In genomic region chr15:43239732-43240491, GRCh38 we compare ENCODE assay signal across 1 cellular context.
TF ChIP-seq lines count a peak whose summit lies in the region.

No MANE protein-coding gene starts in this region.

TF ChIP-seq in GM23338, 12 proteins besides CTCF, POLR2A, EP300 and RAD21 (continued from another document):
- TF ChIP-seq, protein P1, sequence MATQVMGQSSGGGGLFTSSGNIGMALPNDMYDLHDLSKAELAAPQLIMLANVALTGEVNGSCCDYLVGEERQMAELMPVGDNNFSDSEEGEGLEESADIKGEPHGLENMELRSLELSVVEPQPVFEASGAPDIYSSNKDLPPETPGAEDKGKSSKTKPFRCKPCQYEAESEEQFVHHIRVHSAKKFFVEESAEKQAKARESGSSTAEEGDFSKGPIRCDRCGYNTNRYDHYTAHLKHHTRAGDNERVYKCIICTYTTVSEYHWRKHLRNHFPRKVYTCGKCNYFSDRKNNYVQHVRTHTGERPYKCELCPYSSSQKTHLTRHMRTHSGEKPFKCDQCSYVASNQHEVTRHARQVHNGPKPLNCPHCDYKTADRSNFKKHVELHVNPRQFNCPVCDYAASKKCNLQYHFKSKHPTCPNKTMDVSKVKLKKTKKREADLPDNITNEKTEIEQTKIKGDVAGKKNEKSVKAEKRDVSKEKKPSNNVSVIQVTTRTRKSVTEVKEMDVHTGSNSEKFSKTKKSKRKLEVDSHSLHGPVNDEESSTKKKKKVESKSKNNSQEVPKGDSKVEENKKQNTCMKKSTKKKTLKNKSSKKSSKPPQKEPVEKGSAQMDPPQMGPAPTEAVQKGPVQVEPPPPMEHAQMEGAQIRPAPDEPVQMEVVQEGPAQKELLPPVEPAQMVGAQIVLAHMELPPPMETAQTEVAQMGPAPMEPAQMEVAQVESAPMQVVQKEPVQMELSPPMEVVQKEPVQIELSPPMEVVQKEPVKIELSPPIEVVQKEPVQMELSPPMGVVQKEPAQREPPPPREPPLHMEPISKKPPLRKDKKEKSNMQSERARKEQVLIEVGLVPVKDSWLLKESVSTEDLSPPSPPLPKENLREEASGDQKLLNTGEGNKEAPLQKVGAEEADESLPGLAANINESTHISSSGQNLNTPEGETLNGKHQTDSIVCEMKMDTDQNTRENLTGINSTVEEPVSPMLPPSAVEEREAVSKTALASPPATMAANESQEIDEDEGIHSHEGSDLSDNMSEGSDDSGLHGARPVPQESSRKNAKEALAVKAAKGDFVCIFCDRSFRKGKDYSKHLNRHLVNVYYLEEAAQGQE (IDR thresholded peaks at IDR 0.05; ENCODE audit: unreplicated experiment), result no peak
- TF ChIP-seq NANOG (IDR thresholded peaks at IDR 0.05; ENCODE audit: borderline replicate concordance), result no peak
- TF ChIP-seq ZNF114 (CRISPR knock-in tag; IDR thresholded peaks at IDR 0.05), result no peak
- TF ChIP-seq EZH2phosphoT487 (IDR thresholded peaks at IDR 0.05; ENCODE audit: unreplicated experiment), result no peak
